In genomic region chr16:50547944-50548658, GRCh38 we compare ENCODE assay signal across 8 cellular contexts. TPM values are rescaled to one million over a fixed set of nuclear protein-coding genes. Genes with fewer than 3 reads are reported as not detected.
DNase-seq lines count a peak whose midpoint lies in the region; ATAC-seq and TF ChIP-seq lines count a peak whose summit lies in the region.

Gene NKD1, plus strand, starts transcription at chr16:50548396. Its CDS starts 158 bp downstream, at chr16:50548554.

- intact Hi-C loops in activated B cell treated with CpG ODN at 0.5 μM for 24 hours (cut with micrococcal nuclease), result loop anchor here (1.0 to 10.0 kb wide), 11 partner anchors 41 to 521 kb away; partner anchors contain the start of genes CNEP1R1, SNX20 and TENT4B

- peaks cover 9% of the 10 kb centered on the region for H3K27me3 ChIP-seq in HAP-1 (ENCODE audit: low read depth)

- POLR2A ChIA-PET in activated B cell treated with CpG ODN at 0.5 μM for 24 hours (lab: Charles Lee), result interaction anchor here (0.7 to 0.9 kb wide), 2 partner anchors 118 to 194 kb away, joined by 3 to 4 read pairs; partner anchors contain the start of gene CYLD

- H3K4me3 ChIP-seq in HAP-1, result peak within 1 kb of the TSS; percentile 49
- peak within 1 kb of the TSS; percentile 55 to 63 for H3K4me3 ChIP-seq in cardiac fibroblast (replicated peaks in 1 of 2; ENCODE audit: low read depth in 2 of 2, low read length in 2 of 2)

- DNase-seq in GM03348 (ENCODE audit: low spot score) (peak; percentile 95), HAP-1 (ENCODE audit: low spot score in 2 of 2) (peak; percentile 47 to 80), MV-4-11 (lab: John Stamatoyannopoulos, UW) (peak; percentile 17), activated B cell treated with CpG ODN at 0.5 μM for 24 hours (peak; percentile 72), cardiac fibroblast (ENCODE audit: low read depth in 2 of 2) (peak; percentile 20 to 51), kidney glomerular epithelial cell (lab: John Stamatoyannopoulos, UW) (peak; percentile 4), NK-92 (lab: John Stamatoyannopoulos, UW; ENCODE audit: unreplicated experiment) (no peak)
- DNase-seq in stimulated activated CD4-positive, alpha-beta T cell treated with anti-CD3 and anti-CD28 coated beads, Interleukin-1b, Interleukin-23, amount 100 ng/mL, for 1 hour (ENCODE audit: low read depth in 2 of 2), result peak; percentile 48 to 61

- ATAC-seq in activated B cell treated with CpG ODN at 0.5 μM for 24 hours (ENCODE audit: low read depth), result peak; percentile 88

- no peaks in the 10 kb centered on the region; the same call in 1 of the 2 replicates for H3K4me1 ChIP-seq in HAP-1

- H3K27ac Mint-ChIP-seq in activated B cell treated with CpG ODN at 0.5 μM for 24 hours, result peak within 1 kb of the TSS; percentile 70

- CTCF ChIA-PET in activated B cell treated with CpG ODN at 0.5 μM for 24 hours (lab: Charles Lee), result interaction anchor here (0.7 to 2.0 kb wide), 6 partner anchors 45 to 258 kb away, joined by 3 to 12 read pairs (median 4); no protein-coding TSS in a partner anchor

- in situ Hi-C loops in HAP-1 (cut with MboI; ENCODE audit: low sequenced_read_pairs), result no loop called here

- H3K36me3 Mint-ChIP-seq in activated B cell treated with CpG ODN at 0.5 μM for 24 hours (ENCODE audit: low read depth), result peaks cover 2% of the 10 kb centered on the region

- H3K9me3 ChIP-seq in HAP-1, result no peaks in the 10 kb centered on the region

- peaks cover 10% of the 10 kb centered on the region for H3K27me3 Mint-ChIP-seq in activated B cell treated with CpG ODN at 0.5 μM for 24 hours

- H3K36me3 ChIP-seq in HAP-1 (replicated peaks), result no peaks in the 10 kb centered on the region

- H3K4me1 Mint-ChIP-seq in activated B cell treated with CpG ODN at 0.5 μM for 24 hours, result peaks cover 7% of the 10 kb centered on the region

- TF ChIP-seq CTCF in activated B cell treated with CpG ODN at 0.5 μM for 24 hours (IDR thresholded peaks at IDR 0.05) (no peak), cardiac fibroblast (IDR thresholded peaks at IDR 0.05; ENCODE audit: low read depth, low read length) (no peak)

- peak within 1 kb of the TSS; percentile 91 for H3K4me3 Mint-ChIP-seq in activated B cell treated with CpG ODN at 0.5 μM for 24 hours

- H3K9me3 Mint-ChIP-seq in activated B cell treated with CpG ODN at 0.5 μM for 24 hours, result no peaks in the 10 kb centered on the region

RNA-seq across cellular contexts. Expression of gene NKD1, which starts in this region (rescaled TPM):
- total RNA-seq in activated B cell treated with CpG ODN at 0.5 μM for 24 hours, result 0.49 and 1.5 TPM in 2 replicates
